In the genomic region with DNA sequence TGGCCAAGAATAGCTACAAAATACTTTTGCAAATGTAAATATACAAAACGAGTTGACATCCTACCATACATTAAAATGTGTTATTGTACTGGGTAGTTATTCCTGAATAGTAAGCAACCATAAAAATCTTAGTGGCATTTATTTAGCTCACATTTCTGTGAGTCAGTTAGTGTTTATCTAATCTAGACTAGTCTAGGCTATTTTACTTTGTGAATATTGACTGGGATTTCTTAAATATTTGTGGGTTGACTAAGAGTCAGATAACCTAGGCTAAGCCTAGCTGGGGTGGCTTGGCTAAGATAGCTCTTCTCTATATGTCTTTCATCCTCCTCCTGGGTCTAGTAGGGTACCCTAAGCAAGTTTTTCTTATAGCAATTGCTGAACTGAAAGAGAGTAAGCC, we compare ENCODE assay signal across 15 cellular contexts.
DNase-seq lines count a peak whose midpoint lies in the region; ATAC-seq and TF ChIP-seq lines count a peak whose summit lies in the region.
"Had no signal": no experiment of that assay in that cellular context is flagged by ENCODE, and none has a peak within 500 bp of the region (broad histone marks: within the 10 kb centered on the region; RNA-seq: fewer than 3 reads in every experiment).

No MANE protein-coding gene starts in this region.

- no peaks in the 10 kb centered on the region for H3K27me3 ChIP-seq in trophoblast cell (ENCODE audit: insufficient read depth, low read length)

- H3K36me3 ChIP-seq in trophoblast cell (ENCODE audit: control insufficient read depth in 1 of 2, insufficient read depth in 2 of 2, low read length in 2 of 2), result no peaks in the 10 kb centered on the region

- no peak overlapping the region for H2BK120ac ChIP-seq in trophoblast cell (ENCODE audit: insufficient read depth, low read length, poor library complexity)

- H3K23ac ChIP-seq in trophoblast cell (ENCODE audit: low read length), result no peak overlapping the region

- no peaks in the 10 kb centered on the region for H3K79me1 ChIP-seq in trophoblast cell (ENCODE audit: low read length)

- no peak overlapping the region for H2AFZ ChIP-seq in trophoblast cell (ENCODE audit: insufficient read depth, low read length, poor library complexity)
- H2AFZ ChIP-seq: GM23248 had no signal

- H4K91ac ChIP-seq in trophoblast cell (ENCODE audit: low read depth, low read length), result no peak overlapping the region

- DNase-seq in H4 (ENCODE audit: low spot score) (peak; percentile 3), RPMI7951 (ENCODE audit: low read depth) (peak; percentile 0), fibroblast of pulmonary artery (ENCODE audit: low read depth) (peak; percentile 1), trophoblast cell (peak; percentile 0 to 62), sciatic nerve (ENCODE audit: low spot score) (no peak), germinal center (ENCODE audit: low spot score) (no peak), cardiac septum (ENCODE audit: low spot score) (no peak)
- DNase-seq in activated T-helper 1 cell treated with anti-CD3 and anti-CD28 coated beads, Interleukin-12 subunit alpha, Interleukin-12 subunit beta, Interleukin-2, Interleukin-4 antibody, amounts not matched to agents 30 ng/mL and 10 ng/mL and 1 ng/mL, durations not matched to agents 14 hours and 24 hours and 36 hours (ENCODE audit: low spot score), result no peak
- DNase-seq: C1 segment of cervical spinal cord; CD4-positive, alpha-beta T cell; DMS79; GM23248; H7 had no signal

- no peaks in the 10 kb centered on the region for H3K4me1 ChIP-seq in trophoblast cell (ENCODE audit: control insufficient read depth in 1 of 2, insufficient read depth in 2 of 2, low read length in 2 of 2)

- ATAC-seq in sciatic nerve, result no peak
- ATAC-seq: GM12878 had no signal

- no CpG with 5 or more reads among the region's 1 CpG for WGBS in trophoblast cell (ENCODE audit: extremely low coverage, insufficient coverage, insufficient read length)

- no peak overlapping the region for H3K4me3 Mint-ChIP-seq in activated T-helper 1 cell treated with anti-CD3 and anti-CD28 coated beads, Interleukin-12 subunit alpha, Interleukin-12 subunit beta, Interleukin-2, Interleukin-4 antibody, amounts not matched to agents 30 ng/mL and 10 ng/mL and 1 ng/mL, durations not matched to agents 14 hours and 24 hours and 36 hours
- H3K4me3 Mint-ChIP-seq: B cell; CD4-positive, alpha-beta T cell had no signal

- H3K18ac ChIP-seq in trophoblast cell (ENCODE audit: low read length), result no peak overlapping the region

- H3K36me3 Mint-ChIP-seq in activated T-helper 1 cell treated with anti-CD3 and anti-CD28 coated beads, Interleukin-12 subunit alpha, Interleukin-12 subunit beta, Interleukin-2, Interleukin-4 antibody, amounts not matched to agents 30 ng/mL and 10 ng/mL and 1 ng/mL, durations not matched to agents 14 hours and 24 hours and 36 hours (ENCODE audit: low read depth), result no peaks in the 10 kb centered on the region

- no peak overlapping the region for H3K4me3 ChIP-seq in fibroblast of pulmonary artery (replicated peaks; ENCODE audit: low read depth, low read length)
- no peak overlapping the region for H3K4me3 ChIP-seq in trophoblast cell (ENCODE audit: low read depth, low read length)
- H3K4me3 ChIP-seq: GM12878, GM23248 had no signal

- no peaks in the 10 kb centered on the region for H3K9me3 ChIP-seq in trophoblast cell (ENCODE audit: insufficient read depth, low read depth, low read length)

- no peak overlapping the region for H2BK5ac ChIP-seq in trophoblast cell (ENCODE audit: low read depth, low read length, poor library complexity)

- H3K4me2 ChIP-seq in trophoblast cell (ENCODE audit: low read length), result no peak overlapping the region

- no peak overlapping the region for H3K27ac Mint-ChIP-seq in activated T-helper 1 cell treated with anti-CD3 and anti-CD28 coated beads, Interleukin-12 subunit alpha, Interleukin-12 subunit beta, Interleukin-2, Interleukin-4 antibody, amounts not matched to agents 30 ng/mL and 10 ng/mL and 1 ng/mL, durations not matched to agents 14 hours and 24 hours and 36 hours
- H3K27ac Mint-ChIP-seq: B cell; CD4-positive, alpha-beta T cell had no signal

- no peaks in the 10 kb centered on the region for H3K9me3 Mint-ChIP-seq in activated T-helper 1 cell treated with anti-CD3 and anti-CD28 coated beads, Interleukin-12 subunit alpha, Interleukin-12 subunit beta, Interleukin-2, Interleukin-4 antibody, amounts not matched to agents 30 ng/mL and 10 ng/mL and 1 ng/mL, durations not matched to agents 14 hours and 24 hours and 36 hours

- H3K4ac ChIP-seq in trophoblast cell (ENCODE audit: low read depth, low read length), result no peak overlapping the region

- H3K79me2 ChIP-seq in trophoblast cell (ENCODE audit: control insufficient read depth, insufficient read depth, low read length, poor library complexity), result no peaks in the 10 kb centered on the region

- intact Hi-C loops in sciatic nerve (cut with DNase I) (no loop called here), cardiac septum (cut with DNase I) (no loop called here)
- intact Hi-C loops in activated T-helper 1 cell treated with anti-CD3 and anti-CD28 coated beads, Interleukin-12 subunit alpha, Interleukin-12 subunit beta, Interleukin-2, Interleukin-4 antibody, amounts not matched to agents 30 ng/mL and 10 ng/mL and 1 ng/mL, durations not matched to agents 14 hours and 24 hours and 36 hours (cut with micrococcal nuclease), result no loop called here

- H3K4me1 Mint-ChIP-seq in activated T-helper 1 cell treated with anti-CD3 and anti-CD28 coated beads, Interleukin-12 subunit alpha, Interleukin-12 subunit beta, Interleukin-2, Interleukin-4 antibody, amounts not matched to agents 30 ng/mL and 10 ng/mL and 1 ng/mL, durations not matched to agents 14 hours and 24 hours and 36 hours (ENCODE audit: low read depth), result no peaks in the 10 kb centered on the region
- H3K4me1 Mint-ChIP-seq: B cell had no signal

- no peak overlapping the region for H2BK12ac ChIP-seq in trophoblast cell (ENCODE audit: low read length)

- H3K27me3 Mint-ChIP-seq in activated T-helper 1 cell treated with anti-CD3 and anti-CD28 coated beads, Interleukin-12 subunit alpha, Interleukin-12 subunit beta, Interleukin-2, Interleukin-4 antibody, amounts not matched to agents 30 ng/mL and 10 ng/mL and 1 ng/mL, durations not matched to agents 14 hours and 24 hours and 36 hours (ENCODE audit: insufficient read depth), result no peaks in the 10 kb centered on the region
- H3K27me3 Mint-ChIP-seq: B cell; CD4-positive, alpha-beta T cell had no signal

- no peak overlapping the region for H2AK5ac ChIP-seq in trophoblast cell (ENCODE audit: low read length)

- H3K9ac ChIP-seq in trophoblast cell (ENCODE audit: low read length), result no peak overlapping the region
- H3K9ac ChIP-seq: GM23248 had no signal

- H4K12ac ChIP-seq in trophoblast cell (ENCODE audit: low read depth, low read length), result no peak overlapping the region

- H3K27ac ChIP-seq in trophoblast cell (ENCODE audit: low read depth, low read length), result no peak overlapping the region
- H3K27ac ChIP-seq: GM23248 had no signal

- no peak overlapping the region for H3K14ac ChIP-seq in trophoblast cell (ENCODE audit: low read length)

- no peak for TF ChIP-seq CTCF in fibroblast of pulmonary artery (IDR thresholded peaks at IDR 0.05; ENCODE audit: low read length, missing control alignments)

- no peak overlapping the region for H4K8ac ChIP-seq in trophoblast cell (ENCODE audit: low read depth, low read length)

Comparison
In these comparisons a context has a peak if more than half of its experiments do, and no peak if none do; other contexts are left out.
1. DNase-seq: peak in H4 (single experiment), RPMI7951 (single experiment), fibroblast of pulmonary artery (single experiment) and trophoblast cell (2 of 2); none in sciatic nerve (single experiment), germinal center (single experiment), cardiac septum (single experiment) and activated T-helper 1 cell treated with anti-CD3 and anti-CD28 coated beads, Interleukin-12 subunit alpha, Interleukin-12 subunit beta, Interleukin-2, Interleukin-4 antibody, amounts not matched to agents 30 ng/mL and 10 ng/mL and 1 ng/mL, durations not matched to agents 14 hours and 24 hours and 36 hours (single experiment).